ENCODE assay signal across 11 cellular contexts in the genomic region with DNA sequence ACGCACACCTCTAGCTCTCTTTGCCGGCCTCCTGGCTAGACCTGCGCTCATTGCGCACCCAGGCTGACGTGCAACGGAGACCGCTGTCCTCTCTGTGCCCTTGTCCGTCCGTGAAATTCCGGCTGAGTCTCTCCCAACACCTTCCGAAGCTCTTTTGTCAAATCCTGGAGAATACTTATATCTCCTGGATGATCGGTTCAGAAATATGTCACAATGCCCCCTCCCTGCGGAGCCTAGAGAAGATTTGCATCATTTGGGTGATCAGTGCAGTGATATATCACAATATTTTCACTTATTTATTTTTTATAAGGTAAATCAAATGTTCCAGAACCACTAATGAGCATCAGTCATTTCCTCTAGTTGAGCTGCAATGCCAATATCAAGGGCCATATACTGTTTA.
DNase-seq lines count a peak whose midpoint lies in the region; ATAC-seq and TF ChIP-seq lines count a peak whose summit lies in the region.
"Had no signal": no experiment of that assay in that cellular context is flagged by ENCODE, and none has a peak within 500 bp of the region (broad histone marks: within the 10 kb centered on the region; RNA-seq: fewer than 3 reads in every experiment).

No MANE protein-coding gene starts in this region.

- H3K27ac ChIP-seq in right atrium auricular region (no peak overlapping the region), stomach (no peak overlapping the region)
- H3K27ac ChIP-seq: psoas muscle had no signal

- TF ChIP-seq POLR2A in stomach (IDR thresholded peaks at IDR 0.05) = no peak

- no peaks in the 10 kb centered on the region for H3K27me3 ChIP-seq in adipocyte (replicated peaks; ENCODE audit: control insufficient read depth, insufficient read depth, low read length)
- no peaks in the 10 kb centered on the region for H3K27me3 ChIP-seq in right atrium auricular region
- H3K27me3 ChIP-seq in stomach = no peaks in the 10 kb centered on the region

- no peak for ATAC-seq in HG02588 (IDR thresholded peaks at IDR 0.05; ENCODE audit: unreplicated experiment)
- ATAC-seq in HG03342 (IDR thresholded peaks at IDR 0.05; ENCODE audit: unreplicated experiment) = no peak
- ATAC-seq: psoas muscle had no signal

- no peaks in the 10 kb centered on the region for H3K4me1 ChIP-seq in adipocyte (ENCODE audit: control insufficient read depth, insufficient read depth, low read length)
- H3K4me1 ChIP-seq in right atrium auricular region = no peaks in the 10 kb centered on the region
- no peaks in the 10 kb centered on the region for H3K4me1 ChIP-seq in stomach
- H3K4me1 ChIP-seq: psoas muscle had no signal

- no peak overlapping the region for H3K9ac ChIP-seq in adipocyte (ENCODE audit: low read length)

- intact Hi-C loops in stomach (cut with DNase I; ENCODE audit: low total_unique reads) = no loop called here

- peak; percentile 14 for DNase-seq in activated naive CD4-positive, alpha-beta T cell treated with anti-CD3 and anti-CD28 coated beads, Interleukin-2, amount 50 U/mL, for 16 hours
- DNase-seq in activated naive CD4-positive, alpha-beta T cell (lab: John Stamatoyannopoulos, UW) = no peak
- DNase-seq in adipocyte (ENCODE audit: low read depth) (peak; percentile 1), right atrium auricular region (ENCODE audit: low spot score) (peak; percentile 60), stomach (peak; percentile 27), D341Med (ENCODE audit: low spot score) (no peak)
- DNase-seq: activated T-cell treated with anti-CD3 and anti-CD28 coated beads, Interleukin-2, amount 50 U/mL, for 48 hours; psoas muscle; stimulated activated naive CD4-positive, alpha-beta T cell treated with Interleukin-2 at 50 U/mL for 16 hours had no signal

- H3K4me3 ChIP-seq in adipocyte (ENCODE audit: low read length) (no peak overlapping the region), right atrium auricular region (no peak overlapping the region), stomach (no peak overlapping the region)
- H3K4me3 ChIP-seq: psoas muscle had no signal

- TF ChIP-seq CTCF in right atrium auricular region (IDR thresholded peaks at IDR 0.05) (no peak), stomach (IDR thresholded peaks at IDR 0.05) (no peak)

- 61 to 77% (median 69%) methylated on average over 13 of the region's 13 CpGs for WGBS in stomach, 5 donors

- H3K9me3 ChIP-seq in adipocyte (ENCODE audit: control insufficient read depth, low read length) (no peaks in the 10 kb centered on the region), right atrium auricular region (no peaks in the 10 kb centered on the region), stomach (no peaks in the 10 kb centered on the region)
- H3K9me3 ChIP-seq: psoas muscle had no signal

- no peaks in the 10 kb centered on the region for H3K36me3 ChIP-seq in adipocyte (ENCODE audit: control insufficient read depth, insufficient read depth, low read length, severe bottlenecking)
- H3K36me3 ChIP-seq in right atrium auricular region = no peaks in the 10 kb centered on the region
- H3K36me3 ChIP-seq in stomach = no peaks in the 10 kb centered on the region

- no peak for TF ChIP-seq EP300 in stomach (IDR thresholded peaks at IDR 0.05)

Comparison
In these comparisons a context has a peak if more than half of its experiments do, and no peak if none do; other contexts are left out.
1. DNase-seq: peak in activated naive CD4-positive, alpha-beta T cell treated with anti-CD3 and anti-CD28 coated beads, Interleukin-2, amount 50 U/mL, for 16 hours (single experiment), adipocyte (single experiment), right atrium auricular region (single experiment) and stomach (single experiment); none in activated naive CD4-positive, alpha-beta T cell (0 of 4) and D341Med (single experiment).